Comparison of ENCODE assay signal across 1 cellular context in genomic region chr17:42937712-42938596, GRCh38.
TF ChIP-seq lines count a peak whose summit lies in the region.

No MANE protein-coding gene starts in this region.

TF ChIP-seq in HepG2, 621 proteins besides CTCF, POLR2A, EP300 and RAD21 (continued from another document):
- TF ChIP-seq HMGXB3 (CRISPR knock-in tag; IDR thresholded peaks at IDR 0.05; ENCODE audit: borderline replicate concordance): no peak
- no peak for TF ChIP-seq MTF2 (CRISPR knock-in tag; IDR thresholded peaks at IDR 0.05; ENCODE audit: borderline replicate concordance)
- TF ChIP-seq NFATC3 (CRISPR knock-in tag; IDR thresholded peaks at IDR 0.05): no peak
- TF ChIP-seq KLF16 (CRISPR knock-in tag; IDR thresholded peaks at IDR 0.05): 0 out of 4 replicates have a peak, but pooled peaks of 1 of the 2 experiments have one; percentile 53
- TF ChIP-seq SMAD3 (CRISPR knock-in tag; IDR thresholded peaks at IDR 0.05): peak; percentile 50; the same call in 1 of the 2 replicates
- TF ChIP-seq ZNF510 (CRISPR knock-in tag; IDR thresholded peaks at IDR 0.05; ENCODE audit: low read depth): no peak
- TF ChIP-seq ZFP91 (CRISPR knock-in tag; IDR thresholded peaks at IDR 0.05; ENCODE audit: borderline replicate concordance): peak; percentile 34; the same call in 1 of the 2 replicates
- no peak for TF ChIP-seq EEA1 (CRISPR knock-in tag; IDR thresholded peaks at IDR 0.05; ENCODE audit: borderline replicate concordance)
- 0 out of 2 replicates have a peak, but pooled peaks have one; percentile 29 for TF ChIP-seq NFKBIZ (CRISPR knock-in tag; IDR thresholded peaks at IDR 0.05)
- no peak for TF ChIP-seq KMT2A (CRISPR knock-in tag; IDR thresholded peaks at IDR 0.05)
- TF ChIP-seq ZNF124 (CRISPR knock-in tag; IDR thresholded peaks at IDR 0.05): no peak
- TF ChIP-seq NCOR1 (IDR thresholded peaks at IDR 0.05; ENCODE audit: borderline replicate concordance, low read length): no peak
- no peak for TF ChIP-seq PRDM4 (CRISPR knock-in tag; IDR thresholded peaks at IDR 0.05; ENCODE audit: borderline replicate concordance)
- TF ChIP-seq ATF5 (CRISPR knock-in tag; IDR thresholded peaks at IDR 0.05; ENCODE audit: low read depth): no peak
- TF ChIP-seq ELF4 (CRISPR knock-in tag; IDR thresholded peaks at IDR 0.05; ENCODE audit: borderline replicate concordance): no peak
- no peak for TF ChIP-seq SP1 (IDR thresholded peaks at IDR 0.05)
- no peak for TF ChIP-seq SP1 (CRISPR knock-in tag; IDR thresholded peaks at IDR 0.05)
- TF ChIP-seq, protein P1, sequence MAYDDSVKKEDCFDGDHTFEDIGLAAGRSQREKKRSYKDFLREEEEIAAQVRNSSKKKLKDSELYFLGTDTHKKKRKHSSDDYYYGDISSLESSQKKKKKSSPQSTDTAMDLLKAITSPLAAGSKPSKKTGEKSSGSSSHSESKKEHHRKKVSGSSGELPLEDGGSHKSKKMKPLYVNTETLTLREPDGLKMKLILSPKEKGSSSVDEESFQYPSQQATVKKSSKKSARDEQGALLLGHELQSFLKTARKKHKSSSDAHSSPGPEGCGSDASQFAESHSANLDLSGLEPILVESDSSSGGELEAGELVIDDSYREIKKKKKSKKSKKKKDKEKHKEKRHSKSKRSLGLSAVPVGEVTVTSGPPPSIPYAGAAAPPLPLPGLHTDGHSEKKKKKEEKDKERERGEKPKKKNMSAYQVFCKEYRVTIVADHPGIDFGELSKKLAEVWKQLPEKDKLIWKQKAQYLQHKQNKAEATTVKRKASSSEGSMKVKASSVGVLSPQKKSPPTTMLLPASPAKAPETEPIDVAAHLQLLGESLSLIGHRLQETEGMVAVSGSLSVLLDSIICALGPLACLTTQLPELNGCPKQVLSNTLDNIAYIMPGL (CRISPR knock-in tag; IDR thresholded peaks at IDR 0.05; ENCODE audit: borderline replicate concordance in 1 of 2, low read depth in 1 of 2): peak; percentile 49 to 66; a peak in 1 of 4 replicates
- TF ChIP-seq ZBTB7B (CRISPR knock-in tag; IDR thresholded peaks at IDR 0.05): no peak; the same call in 1 of the 2 replicates
- peak; percentile 39; the same call in 1 of the 2 replicates for TF ChIP-seq ZNF772 (CRISPR knock-in tag; IDR thresholded peaks at IDR 0.05)
- no peak for TF ChIP-seq ZNF512B (CRISPR knock-in tag; IDR thresholded peaks at IDR 0.05; ENCODE audit: borderline replicate concordance)
- TF ChIP-seq THYN1 (CRISPR knock-in tag; IDR thresholded peaks at IDR 0.05; ENCODE audit: borderline replicate concordance, low read depth): no peak
